In genomic region chr14:75979071-75979571, GRCh38 we compare ENCODE assay signal across 8 cellular contexts. TPM values are rescaled to one million over a fixed set of nuclear protein-coding genes. Genes with fewer than 3 reads are reported as not detected.
DNase-seq lines count a peak whose midpoint lies in the region; ATAC-seq and TF ChIP-seq lines count a peak whose summit lies in the region.

No MANE protein-coding gene starts in this region.

- ATAC-seq in HG03571 (IDR thresholded peaks at IDR 0.05; ENCODE audit: unreplicated experiment), result no peak
- no peak for ATAC-seq in GM21390 (IDR thresholded peaks at IDR 0.05; ENCODE audit: unreplicated experiment)

- no peak overlapping the region for H3K18ac ChIP-seq in neuronal stem cell (ENCODE audit: low read length)

- no peak overlapping the region for H3K4me3 Mint-ChIP-seq in endothelial cell (ENCODE audit: unreplicated experiment)

- peak overlapping the region; percentile 20 for H2BK15ac ChIP-seq in neuronal stem cell (ENCODE audit: low read length)

- H4K91ac ChIP-seq in neuronal stem cell (ENCODE audit: low read depth, low read length, poor library complexity), result no peak overlapping the region

- H3K27me3 Mint-ChIP-seq in endothelial cell (ENCODE audit: unreplicated experiment), result peaks cover 9% of the 10 kb centered on the region

- peak; percentile 30 for DNase-seq in stimulated activated CD4-positive, alpha-beta T cell treated with anti-CD3 and anti-CD28 coated beads, Interleukin-15, amount 100 ng/mL, for 24 hours
- no peak for DNase-seq in stimulated activated CD4-positive, alpha-beta T cell treated with anti-CD3 and anti-CD28 coated beads, Interleukin-4, amount 100 ng/mL, for 24 hours
- DNase-seq in SK-MEL-5 (ENCODE audit: low read depth, low spot score) (peak; percentile 40), endothelial cell (ENCODE audit: low spot score) (peak; percentile 53), neuronal stem cell (ENCODE audit: low spot score) (no peak), SKM-1 (lab: John Stamatoyannopoulos, UW; ENCODE audit: unreplicated experiment) (no peak)

- no peak overlapping the region for H3K9ac ChIP-seq in neuronal stem cell (ENCODE audit: low read depth, low read length, poor library complexity)

- H2AFZ ChIP-seq in neuronal stem cell (ENCODE audit: low read length), result no peak overlapping the region

- no peak overlapping the region for H3K14ac ChIP-seq in neuronal stem cell (ENCODE audit: low read length)

- H3K9me3 ChIP-seq in neuronal stem cell (replicated peaks in 1 of 2; ENCODE audit: control insufficient read depth in 2 of 2, insufficient read depth in 1 of 2, low read depth in 1 of 2, low read length in 2 of 2), result no peaks in the 10 kb centered on the region

- H3K36me3 Mint-ChIP-seq in endothelial cell (ENCODE audit: low read depth, unreplicated experiment), result no peaks in the 10 kb centered on the region

- H3K36me3 ChIP-seq in neuronal stem cell (replicated peaks in 1 of 2; ENCODE audit: control insufficient read depth in 2 of 2, insufficient read depth in 2 of 2, low read length in 2 of 2), result no peaks in the 10 kb centered on the region

- H3K9me3 Mint-ChIP-seq in endothelial cell (ENCODE audit: unreplicated experiment), result no peaks in the 10 kb centered on the region

- H3K23ac ChIP-seq in neuronal stem cell (ENCODE audit: low read depth, low read length, poor library complexity), result no peak overlapping the region

- no peak overlapping the region for H2BK120ac ChIP-seq in neuronal stem cell (ENCODE audit: low read depth, low read length)

- no peak overlapping the region for H3K4me2 ChIP-seq in neuronal stem cell (ENCODE audit: insufficient read depth, low read length, poor library complexity, severe bottlenecking)

- peak; percentile 53 for TF ChIP-seq CTCF in endothelial cell (IDR thresholded peaks at IDR 0.05; ENCODE audit: unreplicated experiment)

- WGBS in neuronal stem cell (ENCODE audit: extremely low coverage in 2 of 2, insufficient read length in 2 of 2, insufficient replicate concordance in 1 of 2), 2 donors, result no CpG with 5 or more reads among the region's 14 CpGs

- in situ Hi-C loops in SK-MEL-5 (cut with HindIII; ENCODE audit: low pct_unique_long_range_greater_than_20kb, low sequenced_read_pairs), result loop anchor here (25.0 kb wide), 1 partner anchor 267 kb away; no protein-coding TSS in a partner anchor

- no peak overlapping the region for H2BK12ac ChIP-seq in neuronal stem cell (ENCODE audit: low read length)

- peaks cover 8 to 10% of the 10 kb centered on the region in 2 donors for H3K4me1 ChIP-seq in neuronal stem cell (ENCODE audit: control insufficient read depth in 2 of 2, insufficient read depth in 1 of 2, low read depth in 1 of 2, low read length in 2 of 2)

- no peak overlapping the region for H3K27ac Mint-ChIP-seq in endothelial cell (ENCODE audit: unreplicated experiment)

- H3K4me1 Mint-ChIP-seq in endothelial cell (ENCODE audit: unreplicated experiment), result peaks cover 18% of the 10 kb centered on the region

- peak overlapping the region; percentile 11 for H2AK5ac ChIP-seq in neuronal stem cell (ENCODE audit: low read depth, low read length)

- no peak overlapping the region for H4K8ac ChIP-seq in neuronal stem cell (ENCODE audit: low read depth, low read length)

- H3K4me3 ChIP-seq in neuronal stem cell (ENCODE audit: low read length in 2 of 2), result no peak overlapping the region

- no peak overlapping the region for H2BK5ac ChIP-seq in neuronal stem cell (ENCODE audit: low read length)

- no peak overlapping the region for H3K4ac ChIP-seq in neuronal stem cell (ENCODE audit: low read length)

- peaks cover 0 to 22% (median 14%) of the 10 kb centered on the region in 3 experiments for H3K27me3 ChIP-seq in neuronal stem cell (ENCODE audit: control insufficient read depth in 3 of 3, insufficient read depth in 3 of 3, low read depth in 1 of 3, low read length in 3 of 3)

- peaks cover 5% of the 10 kb centered on the region for H3K79me1 ChIP-seq in neuronal stem cell (ENCODE audit: low read depth, low read length)

- H3K27ac ChIP-seq in neuronal stem cell (replicated peaks; ENCODE audit: low read length), result no peak overlapping the region

RNA-seq across cellular contexts. Expression of gene TGFB3, which starts 2.7 kb away (rescaled TPM):
- total RNA-seq in SK-MEL-5 (2014; rRNA removed; shearing (Covaris generic)), result 2.8 and 4.4 TPM in 2 replicates
- polyA plus RNA-seq in SK-MEL-5 (2015; cell fraction: cytosol; rRNA removed), result 7.9 and 12.3 TPM in 2 replicates
- polyA plus RNA-seq in SK-MEL-5 (2015; cell fraction: nucleus; rRNA removed), result 5.6 and 13.0 TPM in 2 replicates
- 1.5 TPM for total RNA-seq in endothelial cell (ENCODE audit: unreplicated experiment)
- polyA plus RNA-seq in neuronal stem cell (2013, experiment 1 of 2), result 0.24 TPM
- polyA plus RNA-seq in neuronal stem cell (2013, experiment 2 of 2), result 0.21 TPM

RNA-seq across cellular contexts. Expression of gene IFT43, which starts 6.4 kb away (rescaled TPM):
- 27.3 and 28.7 TPM in 2 replicates for total RNA-seq in SK-MEL-5 (2014; rRNA removed; shearing (Covaris generic))
- 8.8 and 22.2 TPM in 2 replicates for polyA plus RNA-seq in SK-MEL-5 (2015; cell fraction: cytosol; rRNA removed)
- 44.1 and 44.7 TPM in 2 replicates for polyA plus RNA-seq in SK-MEL-5 (2015; cell fraction: nucleus; rRNA removed)
- 22.8 TPM for total RNA-seq in endothelial cell (ENCODE audit: unreplicated experiment)
- 25.4 TPM for polyA plus RNA-seq in neuronal stem cell (2013, experiment 1 of 2)
- 24.9 TPM for polyA plus RNA-seq in neuronal stem cell (2013, experiment 2 of 2)

Comparison
In these comparisons a context has a peak if more than half of its experiments do, and no peak if none do; other contexts are left out.
1. DNase-seq: peak in stimulated activated CD4-positive, alpha-beta T cell treated with anti-CD3 and anti-CD28 coated beads, Interleukin-15, amount 100 ng/mL, for 24 hours (single experiment), SK-MEL-5 (single experiment) and endothelial cell (single experiment); none in stimulated activated CD4-positive, alpha-beta T cell treated with anti-CD3 and anti-CD28 coated beads, Interleukin-4, amount 100 ng/mL, for 24 hours (single experiment), neuronal stem cell (single experiment) and SKM-1 (single experiment).